ENCODE assay signal across 8 cellular contexts in genomic region chr15:82951472-82952155, GRCh38. TPM values are rescaled to one million over a fixed set of nuclear protein-coding genes. Genes with fewer than 3 reads are reported as not detected.
DNase-seq lines count a peak whose midpoint lies in the region; ATAC-seq and TF ChIP-seq lines count a peak whose summit lies in the region.

No MANE protein-coding gene starts in this region.

- no peaks in the 10 kb centered on the region for H3K36me3 Mint-ChIP-seq in CD8-positive, alpha-beta T cell

- CTCF ChIA-PET in CD8-positive, alpha-beta T cell (lab: Charles Lee): no interaction called here

- H3K9me3 Mint-ChIP-seq in CD8-positive, alpha-beta T cell: no peaks in the 10 kb centered on the region

- no peaks in the 10 kb centered on the region for H3K36me3 ChIP-seq in CD8-positive, alpha-beta T cell (ENCODE audit: insufficient read depth, low read length)
- no peaks in the 10 kb centered on the region for H3K36me3 ChIP-seq in neural cell (ENCODE audit: insufficient read depth, low read length)

- H3K4me1 ChIP-seq in CD8-positive, alpha-beta T cell (ENCODE audit: insufficient read depth, low read length): peaks cover 7% of the 10 kb centered on the region

- no peaks in the 10 kb centered on the region for H3F3A ChIP-seq in neural cell (ENCODE audit: insufficient read depth, low read length, poor library complexity, severe bottlenecking)

- TF ChIP-seq EP300 in neural cell (conservative IDR thresholded peaks at IDR 0.05; ENCODE audit: poor library complexity, severe bottlenecking): no peak

- peak overlapping the region; percentile 82 for H3K4me3 Mint-ChIP-seq in CD8-positive, alpha-beta T cell

- H3K4me3 ChIP-seq in CD8-positive, alpha-beta T cell (ENCODE audit: low read depth, low read length): peak overlapping the region; percentile 27
- H3K4me3 ChIP-seq in dorsolateral prefrontal cortex (peak overlapping the region; percentile 49 to 81 (median 68)), neural cell (ENCODE audit: low read length) (peak overlapping the region; percentile 76)

- H4K20me1 ChIP-seq in neural cell (ENCODE audit: insufficient read depth): no peaks in the 10 kb centered on the region

- H3K27me3 Mint-ChIP-seq in CD8-positive, alpha-beta T cell (ENCODE audit: low read depth): peaks cover 8% of the 10 kb centered on the region

- no peak for TF ChIP-seq CTCF in CD8-positive, alpha-beta T cell (IDR thresholded peaks at IDR 0.05)
- no peak for TF ChIP-seq CTCF in dorsolateral prefrontal cortex (IDR thresholded peaks at IDR 0.05 in 54 of 56, conservative IDR thresholded peaks at IDR 0.05 in 2 of 56; ENCODE audit: low read depth in 1 of 56, partially characterized antibody in 56 of 56)
- no peak for TF ChIP-seq CTCF in neural cell (IDR thresholded peaks at IDR 0.05; ENCODE audit: poor library complexity, severe bottlenecking)

- H3K4me2 ChIP-seq in neural cell (ENCODE audit: low read length): peak overlapping the region; percentile 69

- H3K27ac Mint-ChIP-seq in CD8-positive, alpha-beta T cell: no peak overlapping the region

- no peak overlapping the region for H3K27ac ChIP-seq in CD8-positive, alpha-beta T cell (ENCODE audit: low read depth, low read length)
- H3K27ac ChIP-seq in dorsolateral prefrontal cortex (peak overlapping the region in 43 of 59 donors; percentile 28 to 83 (median 67)), neural cell (ENCODE audit: low read length) (no peak overlapping the region)

- no peak for DNase-seq in CD8-positive, alpha-beta T cell
- DNase-seq in M059J (ENCODE audit: low read depth) (peak; percentile 20), dorsolateral prefrontal cortex (no peak), NCI-H1930 (lab: John Stamatoyannopoulos, UW) (no peak), NCI-H1417 treated with DMSO at 0.1 percent for 48 hours (lab: John Stamatoyannopoulos, UW) (no peak), NCI-H187 treated with DMSO at 0.1 percent for 48 hours (lab: John Stamatoyannopoulos, UW) (no peak)
- DNase-seq in activated naive CD4-positive, alpha-beta T cell treated with Interleukin-2 at 50 U/mL for 16 hours: no peak

- peak overlapping the region; percentile 61 for H3K9ac ChIP-seq in neural cell (ENCODE audit: low read length)

- intact Hi-C loops in CD8-positive, alpha-beta T cell (cut with DNase I, micrococcal nuclease): no loop called here
- intact Hi-C loops in dorsolateral prefrontal cortex (cut with DNase I): no loop called here

- peak overlapping the region; percentile 15 for H2AFZ ChIP-seq in neural cell (ENCODE audit: low read depth, low read length)

- no peaks in the 10 kb centered on the region for H3K79me2 ChIP-seq in neural cell (replicated peaks; ENCODE audit: insufficient read depth, low read length)

- POLR2A ChIA-PET in CD8-positive, alpha-beta T cell (lab: Charles Lee): no interaction called here

- no peaks in the 10 kb centered on the region for H3K9me3 ChIP-seq in CD8-positive, alpha-beta T cell (ENCODE audit: low read length)
- H3K9me3 ChIP-seq in neural cell (ENCODE audit: low read length): no peaks in the 10 kb centered on the region

- H3K27me3 ChIP-seq in CD8-positive, alpha-beta T cell (ENCODE audit: insufficient read depth, low read length): peaks cover 14% of the 10 kb centered on the region
- H3K27me3 ChIP-seq in dorsolateral prefrontal cortex: no peaks in the 10 kb centered on the region
- no peaks in the 10 kb centered on the region for H3K27me3 ChIP-seq in neural cell (ENCODE audit: insufficient read depth, low read depth, low read length)

- H3K9me2 ChIP-seq in neural cell (ENCODE audit: insufficient read depth, low read length): no peaks in the 10 kb centered on the region

- H3K4me1 Mint-ChIP-seq in CD8-positive, alpha-beta T cell (ENCODE audit: low read depth): peaks cover 5% of the 10 kb centered on the region

- TF ChIP-seq RAD21 in neural cell (conservative IDR thresholded peaks at IDR 0.05): no peak

- ATAC-seq in CD8-positive, alpha-beta T cell: no peak

TF ChIP-seq in neural cell, 6 proteins besides CTCF, POLR2A, EP300 and RAD21:
- TF ChIP-seq POLR2AphosphoS5 (IDR thresholded peaks at IDR 0.05) (no peak), EZH2 (IDR thresholded peaks at IDR 0.05; ENCODE audit: borderline replicate concordance, insufficient read depth, low read length, poor library complexity, severe bottlenecking) (no peak), SMC3 (conservative IDR thresholded peaks at IDR 0.05; ENCODE audit: poor library complexity) (no peak), TAF1 (IDR thresholded peaks at IDR 0.05; ENCODE audit: low read depth) (no peak), REST (IDR thresholded peaks at IDR 0.05; ENCODE audit: borderline replicate concordance) (no peak), MXI1 (conservative IDR thresholded peaks at IDR 0.05; ENCODE audit: poor library complexity, severe bottlenecking) (no peak)
TF ChIP-seq in neural cell: peak in this region for 0.

RNA-seq across cellular contexts. Expression of gene HOMER2, which starts 0.9 kb away (rescaled TPM):
- 1 to 10 TPM in 1 of 2 experiments, under 1 TPM in 1; 0.98 to 1.1 TPM for total RNA-seq in CD8-positive, alpha-beta T cell
- total RNA-seq in M059J (2014; rRNA removed; shearing (Covaris generic)): 5.5 and 7.6 TPM in 2 replicates
- 10 to 100 TPM; 17.7 to 58.5 (median 39.0) TPM for total RNA-seq in dorsolateral prefrontal cortex
- 21.7 and 26.9 TPM in 2 replicates for polyA plus RNA-seq in neural cell
- polyA minus RNA-seq in neural cell: 63.4 and 63.5 TPM in 2 replicates

RNA-seq across cellular contexts. Expression of gene RAMAC, which starts 34.4 kb away (rescaled TPM):
- 10 to 100 TPM; 27.7 to 32.4 TPM for total RNA-seq in CD8-positive, alpha-beta T cell
- 40.7 and 44.8 TPM in 2 replicates for total RNA-seq in M059J (2014; rRNA removed; shearing (Covaris generic))
- total RNA-seq in dorsolateral prefrontal cortex: 10 to 100 TPM in 116 of 120 experiments, 1 to 10 TPM in 4; 4.9 to 24.6 (median 17.0) TPM
- polyA plus RNA-seq in neural cell: 116 and 119 TPM in 2 replicates
- 57.2 and 68.5 TPM in 2 replicates for polyA minus RNA-seq in neural cell

RNA-seq across cellular contexts. Expression of gene C15orf40, which starts 59.8 kb away (rescaled TPM):
- 10 to 100 TPM; 11.8 to 12.3 TPM for total RNA-seq in CD8-positive, alpha-beta T cell
- 12.0 and 15.3 TPM in 2 replicates for total RNA-seq in M059J (2014; rRNA removed; shearing (Covaris generic))
- total RNA-seq in dorsolateral prefrontal cortex: 10 to 100 TPM; 15.7 to 34.4 (median 22.5) TPM
- 17.2 and 23.4 TPM in 2 replicates for polyA plus RNA-seq in neural cell
- 13.8 and 21.9 TPM in 2 replicates for polyA minus RNA-seq in neural cell

Comparison
In these comparisons a context has a peak if more than half of its experiments do, and no peak if none do; other contexts are left out.
1. H3K27ac ChIP-seq: peak in dorsolateral prefrontal cortex (43 of 59); none in CD8-positive, alpha-beta T cell (single experiment) and neural cell (single experiment).
2. Peak in every context shown above with its lines, with median percentiles within 50 percentile points of each other: H3K4me3 ChIP-seq.